ENCODE assay signal across 7 cellular contexts in genomic region chr6:2019051-2019450, GRCh38.
"Had no signal": no experiment of that assay in that cellular context is flagged by ENCODE, and none has a peak within 500 bp of the region (broad histone marks: within the 10 kb centered on the region; RNA-seq: fewer than 3 reads in every experiment).

No MANE protein-coding gene starts in this region.

- ATAC-seq: K562 had no signal

- H3K4me2 ChIP-seq: KMS-11 had no signal

- DNase-seq: IMR-90, KBM-7, KG1 had no signal

- H3K27ac ChIP-seq: HL-60, KMS-11 had no signal

- H3K4me3 ChIP-seq: K562 had no signal

- H3K9ac ChIP-seq: KMS-11 had no signal

- FAIRE-seq: HTR-8/SVneo, K562 had no signal
